ENCODE assay signal across 26 cellular contexts in the genomic region with DNA sequence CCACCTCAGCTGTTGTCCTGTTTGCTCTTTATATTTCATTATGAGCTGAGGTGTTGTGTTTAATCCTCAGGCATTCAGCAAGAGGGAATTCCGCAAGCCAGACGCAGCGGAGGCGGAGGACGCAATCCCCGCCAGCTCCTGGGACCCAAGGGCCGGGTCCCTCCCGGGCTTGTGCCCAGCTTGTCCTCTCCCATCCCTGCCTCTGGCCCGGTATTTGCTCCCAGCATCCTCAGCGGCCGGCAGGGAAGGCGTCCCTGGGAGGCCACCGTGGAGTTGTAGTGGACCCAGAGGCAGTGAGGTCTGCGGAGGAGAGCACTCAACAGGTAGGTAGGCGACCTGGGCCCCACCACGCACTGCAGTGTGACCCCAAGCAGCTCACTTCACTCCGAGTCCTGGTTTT.
"Had no signal": no experiment of that assay in that cellular context is flagged by ENCODE, and none has a peak within 500 bp of the region (broad histone marks: within the 10 kb centered on the region; RNA-seq: fewer than 3 reads in every experiment).

No MANE protein-coding gene starts in this region.

- DNase-seq: activated CD4-positive, alpha-beta T cell treated with anti-CD3 and anti-CD28 coated beads for 36 hours; activated CD4-positive, alpha-beta T cell treated with anti-CD3 and anti-CD28 coated beads, Interleukin-2, amount 50 U/mL, for 48 hours; activated CD4-positive, CD25-positive, alpha-beta regulatory T cell; activated CD8-positive, alpha-beta memory T cell treated with anti-CD3 and anti-CD28 coated beads for 24 hours; activated effector memory CD4-positive, alpha-beta T cell treated with Interleukin-2 at 50 U/mL for 16 hours; activated naive CD4-positive, alpha-beta T cell treated with anti-CD3 and anti-CD28 coated beads for 36 hours; activated naive CD8-positive, alpha-beta T cell treated with anti-CD3 and anti-CD28 coated beads for 36 hours; amniotic stem cell; central memory CD4-positive, alpha-beta T cell; dermis blood vessel endothelial cell; effector CD4-positive, alpha-beta T cell; foreskin keratinocyte; heart right ventricle; kidney glomerular epithelial cell; naive B cell; nephron progenitor cell; stimulated activated CD4-positive, alpha-beta T cell treated with anti-CD3 and anti-CD28 coated beads, Interleukin-12 subunit alpha, Interleukin-12 subunit beta, amount 100 ng/mL, for 4 hours; stimulated activated CD4-positive, alpha-beta T cell treated with anti-CD3 and anti-CD28 coated beads, Interleukin-4, amount 100 ng/mL, for 1 hour; T-helper 1 cell had no signal

- H3K4me1 ChIP-seq: foreskin keratinocyte, pancreas had no signal

- H3K9me3 ChIP-seq: esophagus muscularis mucosa, heart right ventricle, pancreas, right atrium auricular region, thoracic aorta, vagina had no signal

- ATAC-seq: activated CD4-positive, alpha-beta T cell treated with anti-CD3 and anti-CD28 coated beads for 36 hours; foreskin keratinocyte; heart right ventricle; left lobe of liver; pancreas had no signal

- H3K4me3 ChIP-seq: esophagus muscularis mucosa, heart right ventricle, lung, pancreas, right atrium auricular region, thoracic aorta, vagina had no signal

- H3K27ac ChIP-seq: esophagus muscularis mucosa, foreskin keratinocyte, heart right ventricle, pancreas, right atrium auricular region, thoracic aorta, vagina had no signal

- H3K27me3 ChIP-seq: esophagus muscularis mucosa, foreskin keratinocyte, heart right ventricle, pancreas, right atrium auricular region, vagina had no signal

- H3K36me3 ChIP-seq: esophagus muscularis mucosa, heart right ventricle, pancreas, right atrium auricular region, thoracic aorta, vagina had no signal
